1 cellular context compared by ENCODE assay signal in the genomic region with DNA sequence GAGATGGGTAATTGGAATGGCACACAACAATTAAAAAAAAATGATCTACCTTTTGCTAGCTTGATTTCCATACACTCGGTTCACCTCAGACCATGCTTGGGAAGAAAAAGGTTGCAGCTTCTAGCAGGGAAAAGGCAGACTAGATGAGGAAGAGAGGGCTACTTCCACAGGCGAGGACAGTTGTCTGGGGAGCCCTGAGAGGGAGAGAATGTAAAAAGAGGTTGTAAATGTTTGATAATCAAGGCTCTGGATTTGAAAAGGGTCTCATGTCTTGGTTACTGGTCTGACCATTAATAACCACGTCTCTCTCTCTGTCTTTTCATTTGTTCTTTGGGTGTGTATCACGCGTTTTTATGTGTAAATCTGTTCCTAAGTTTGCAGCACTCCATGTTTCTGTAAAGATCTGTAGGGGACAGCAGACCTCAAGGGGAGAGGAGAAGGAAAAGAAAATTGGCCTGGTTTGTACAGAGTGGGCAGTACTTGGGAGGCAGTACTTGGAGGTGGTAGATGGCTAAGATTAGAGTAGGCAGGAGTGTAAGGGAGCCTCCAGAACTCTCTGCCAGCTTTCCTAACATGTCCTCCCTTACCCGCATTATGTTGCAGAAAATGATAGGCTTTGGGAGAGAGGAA.
TF ChIP-seq lines count a peak whose summit lies in the region.

No MANE protein-coding gene starts in this region.

TF ChIP-seq in IMR-90, 13 proteins besides CTCF, POLR2A, EP300 and RAD21:
- TF ChIP-seq MAZ (IDR thresholded peaks at IDR 0.05; ENCODE audit: borderline replicate concordance, low read depth, low read length) = no peak
- TF ChIP-seq FOS (IDR thresholded peaks at IDR 0.05; ENCODE audit: low read depth, low read length) = no peak
- TF ChIP-seq CEBPB (IDR thresholded peaks at IDR 0.05; ENCODE audit: low read depth, low read length) = no peak
- TF ChIP-seq RCOR1 (IDR thresholded peaks at IDR 0.05; ENCODE audit: insufficient replicate concordance, low read length) = no peak
- no peak for TF ChIP-seq MAFK (IDR thresholded peaks at IDR 0.05; ENCODE audit: low read depth, low read length)
- TF ChIP-seq CHD1 (IDR thresholded peaks at IDR 0.05; ENCODE audit: low read depth, low read length) = no peak
- TF ChIP-seq, protein P1, sequence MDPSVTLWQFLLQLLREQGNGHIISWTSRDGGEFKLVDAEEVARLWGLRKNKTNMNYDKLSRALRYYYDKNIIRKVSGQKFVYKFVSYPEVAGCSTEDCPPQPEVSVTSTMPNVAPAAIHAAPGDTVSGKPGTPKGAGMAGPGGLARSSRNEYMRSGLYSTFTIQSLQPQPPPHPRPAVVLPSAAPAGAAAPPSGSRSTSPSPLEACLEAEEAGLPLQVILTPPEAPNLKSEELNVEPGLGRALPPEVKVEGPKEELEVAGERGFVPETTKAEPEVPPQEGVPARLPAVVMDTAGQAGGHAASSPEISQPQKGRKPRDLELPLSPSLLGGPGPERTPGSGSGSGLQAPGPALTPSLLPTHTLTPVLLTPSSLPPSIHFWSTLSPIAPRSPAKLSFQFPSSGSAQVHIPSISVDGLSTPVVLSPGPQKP (IDR thresholded peaks at IDR 0.05; ENCODE audit: borderline replicate concordance, low read depth, low read length) = no peak
- TF ChIP-seq BHLHE40 (IDR thresholded peaks at IDR 0.05; ENCODE audit: low read depth, low read length) = no peak
- TF ChIP-seq, protein P2, sequence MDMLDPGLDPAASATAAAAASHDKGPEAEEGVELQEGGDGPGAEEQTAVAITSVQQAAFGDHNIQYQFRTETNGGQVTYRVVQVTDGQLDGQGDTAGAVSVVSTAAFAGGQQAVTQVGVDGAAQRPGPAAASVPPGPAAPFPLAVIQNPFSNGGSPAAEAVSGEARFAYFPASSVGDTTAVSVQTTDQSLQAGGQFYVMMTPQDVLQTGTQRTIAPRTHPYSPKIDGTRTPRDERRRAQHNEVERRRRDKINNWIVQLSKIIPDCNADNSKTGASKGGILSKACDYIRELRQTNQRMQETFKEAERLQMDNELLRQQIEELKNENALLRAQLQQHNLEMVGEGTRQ (IDR thresholded peaks at IDR 0.05; ENCODE audit: low read depth, low read length) = no peak
- TF ChIP-seq MXI1 (IDR thresholded peaks at IDR 0.05; ENCODE audit: borderline replicate concordance, low read depth, low read length) = no peak
- no peak for TF ChIP-seq RFX5 (IDR thresholded peaks at IDR 0.05; ENCODE audit: low read depth, low read length)
- TF ChIP-seq SMC3 (IDR thresholded peaks at IDR 0.05; ENCODE audit: low read depth, low read length) = no peak
- TF ChIP-seq NFE2L2 (IDR thresholded peaks at IDR 0.05; ENCODE audit: low read depth, low read length) = no peak
